Comparison of ENCODE assay signal across 22 cellular contexts in genomic region chr22:44207173-44207980, GRCh38. TPM values are rescaled to one million over a fixed set of nuclear protein-coding genes. Genes with fewer than 3 reads are reported as not detected.
"Had no signal": no experiment of that assay in that cellular context is flagged by ENCODE, and none has a peak within 500 bp of the region (broad histone marks: within the 10 kb centered on the region; RNA-seq: fewer than 3 reads in every experiment).

No MANE protein-coding gene starts in this region.

- DNase-seq: activated CD4-positive, alpha-beta memory T cell treated with anti-CD3 and anti-CD28 coated beads for 36 hours; activated CD4-positive, alpha-beta T cell treated with anti-CD3 and anti-CD28 coated beads for 36 hours; activated gamma-delta T cell treated with Interleukin-2 at 50 U/mL for 16 hours; activated T-cell treated with anti-CD3 and anti-CD28 coated beads, Interleukin-2, amount 50 U/mL, for 4 hours; endodermal cell; gastrocnemius medialis; heart right ventricle; left colon; nucleus accumbens; stimulated activated CD4-positive, alpha-beta T cell treated with anti-CD3 and anti-CD28 coated beads, Interleukin-4, amount 100 ng/mL, for 4 hours; stimulated activated CD8-positive, alpha-beta memory T cell treated with anti-CD3 and anti-CD28 coated beads, Interleukin-4, amount 100 ng/mL, for 48 hours; T-helper 1 cell; T1000; thyroid gland had no signal

- H3K36me3 ChIP-seq: ascending aorta, breast epithelium, gastrocnemius medialis, right atrium auricular region, thyroid gland had no signal

- H3K27me3 ChIP-seq: ascending aorta, breast epithelium, gastrocnemius medialis, right atrium auricular region, thyroid gland had no signal

- H3K4me3 Mint-ChIP-seq: activated CD4-positive, alpha-beta memory T cell treated with anti-CD3 and anti-CD28 coated beads for 36 hours; activated CD4-positive, alpha-beta T cell treated with anti-CD3 and anti-CD28 coated beads for 36 hours; activated T-cell treated with anti-CD3 and anti-CD28 coated beads, Interleukin-2, amount 50 U/mL, for 4 hours; endodermal cell had no signal

- ATAC-seq: activated CD4-positive, alpha-beta T cell treated with anti-CD3 and anti-CD28 coated beads for 36 hours; activated T-cell treated with anti-CD3 and anti-CD28 coated beads, Interleukin-2, amount 50 U/mL, for 4 hours; gastrocnemius medialis; heart right ventricle; left colon had no signal

- H3K4me3 ChIP-seq: ascending aorta, breast epithelium, gastrocnemius medialis, heart right ventricle, lung, right atrium auricular region, smooth muscle cell, thyroid gland had no signal

- H3K4me1 ChIP-seq: breast epithelium had no signal

- H3K4me1 Mint-ChIP-seq: activated CD4-positive, alpha-beta T cell treated with anti-CD3 and anti-CD28 coated beads for 36 hours had no signal

- H3K27ac Mint-ChIP-seq: activated CD4-positive, alpha-beta memory T cell treated with anti-CD3 and anti-CD28 coated beads for 36 hours; activated CD4-positive, alpha-beta T cell treated with anti-CD3 and anti-CD28 coated beads for 36 hours; endodermal cell; progenitor cell of endocrine pancreas had no signal

- H3K9me3 ChIP-seq: gastrocnemius medialis, thyroid gland had no signal

- H3K27ac ChIP-seq: ascending aorta, breast epithelium, gastrocnemius medialis, heart right ventricle, right atrium auricular region, thyroid gland, VCaP had no signal

- H3K27me3 Mint-ChIP-seq: activated CD4-positive, alpha-beta memory T cell treated with anti-CD3 and anti-CD28 coated beads for 36 hours; activated CD4-positive, alpha-beta T cell treated with anti-CD3 and anti-CD28 coated beads for 36 hours had no signal

RNA-seq across cellular contexts. Expression of gene PARVG, which starts 26.7 kb away (rescaled TPM):
- total RNA-seq: epithelial cell of proximal tubule, progenitor cell of endocrine pancreas had no signal
- polyA plus RNA-seq: smooth muscle cell had no signal
